Comparison of ENCODE assay signal across 8 cellular contexts in the genomic region with DNA sequence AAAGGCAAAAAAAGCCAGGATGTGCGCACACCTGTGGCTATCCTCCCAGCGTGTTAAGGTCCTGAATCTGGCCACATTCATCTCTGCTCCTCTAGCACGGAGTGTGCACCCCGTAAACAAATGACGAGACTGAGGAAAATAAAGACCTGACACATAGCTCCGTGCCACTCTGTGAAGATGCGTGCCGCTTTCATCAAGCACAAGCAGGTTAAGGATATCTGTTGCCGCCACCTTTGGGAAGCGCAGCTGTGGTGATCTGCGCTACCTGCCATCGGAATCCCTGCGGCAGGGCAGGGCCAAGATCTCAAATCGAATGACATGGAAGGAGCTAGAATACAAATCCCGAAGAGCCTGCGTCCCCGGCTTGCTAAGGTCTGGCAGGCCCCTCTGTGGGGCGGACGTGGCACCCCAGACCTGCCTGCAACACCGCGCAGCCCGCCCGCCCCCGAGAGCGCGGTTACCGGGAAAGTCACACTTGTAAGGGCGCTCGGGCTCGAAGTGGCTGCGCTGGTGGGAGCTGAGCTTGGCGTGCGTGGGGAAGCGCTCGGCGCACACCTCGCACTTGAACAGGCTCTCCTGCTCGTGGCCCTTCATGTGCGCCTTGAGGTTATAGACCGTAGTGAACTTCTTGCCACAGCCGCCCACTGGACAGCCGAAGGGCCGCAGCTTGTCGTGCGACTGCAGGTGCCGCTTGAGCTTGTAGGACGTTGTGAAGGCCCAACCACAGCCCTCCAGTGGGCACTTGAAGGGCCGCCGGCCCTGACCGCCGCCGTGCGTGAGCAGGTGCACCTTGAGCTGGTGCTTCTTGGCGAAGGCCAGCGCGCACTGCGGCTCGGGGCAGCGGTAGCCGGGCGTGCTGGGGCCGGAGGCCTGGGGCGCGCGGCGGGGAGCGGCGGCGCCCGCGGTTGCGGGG. TPM values are rescaled to one million over a fixed set of nuclear protein-coding genes. Genes with fewer than 3 reads are reported as not detected.
A peak's percentile ranks its signal among the peaks of the same experiment; 100 is the strongest.
DNase-seq lines count a peak whose midpoint lies in the region; ATAC-seq and TF ChIP-seq lines count a peak whose summit lies in the region.

No MANE protein-coding gene starts in this region.

- TF ChIP-seq CTCF in chondrocyte (IDR thresholded peaks at IDR 0.05): no peak
- TF ChIP-seq CTCF in liver (IDR thresholded peaks at IDR 0.05; ENCODE audit: low read depth, low read length, missing input control): peak; percentile 12

- peak overlapping the region; percentile 72 to 87 for H3K9ac ChIP-seq in liver (ENCODE audit: low read depth in 1 of 2, low read length in 2 of 2)

- H3K4me3 Mint-ChIP-seq in chondrocyte (ENCODE audit: unreplicated experiment): peak overlapping the region; percentile 85

- no peaks in the 10 kb centered on the region for H3K9me3 ChIP-seq in liver (ENCODE audit: control insufficient read depth in 4 of 4, low read length in 3 of 4)

- no peaks in the 10 kb centered on the region for H3K27me3 ChIP-seq in liver (ENCODE audit: control insufficient read depth in 4 of 4, insufficient read depth in 4 of 4, low read length in 3 of 4)

- H3K27ac ChIP-seq in liver (ENCODE audit: low read depth in 1 of 2, low read length in 2 of 2): peak overlapping the region; percentile 95

- TF ChIP-seq RAD21 in liver (IDR thresholded peaks at IDR 0.05): peak in 1 of 2 donors; percentile 4

- peaks cover 11% of the 10 kb centered on the region for H3K36me3 Mint-ChIP-seq in chondrocyte (ENCODE audit: low read depth)

- DNase-seq in ELF-1 (ENCODE audit: low read depth, low spot score) (peak; percentile 59), T-helper 2 cell (peak in 4 of 5 experiments; percentile 7 to 50 (median 18)), chondrocyte (ENCODE audit: low spot score) (peak; percentile 90), NCI-H187 (lab: John Stamatoyannopoulos, UW) (no peak)
- DNase-seq in stimulated activated CD8-positive, alpha-beta memory T cell treated with anti-CD3 and anti-CD28 coated beads, Interleukin-15, amount 100 ng/mL, for 48 hours (ENCODE audit: low read depth in 2 of 2): peak; percentile 10 to 17

- no peaks in the 10 kb centered on the region for H3K9me3 Mint-ChIP-seq in chondrocyte (ENCODE audit: low read depth)

- peak overlapping the region; percentile 70 to 89 (median 82) for H3K4me3 ChIP-seq in liver (ENCODE audit: low read depth in 1 of 3, low read length in 3 of 3)

- ATAC-seq in GM19468 (IDR thresholded peaks at IDR 0.05; ENCODE audit: extremely low read depth, unreplicated experiment) (peak; percentile 9), HG03558 (IDR thresholded peaks at IDR 0.05; ENCODE audit: extremely low read depth, unreplicated experiment) (peak; percentile 2)

- peaks cover 5 to 16% (median 13%) of the 10 kb centered on the region in 4 donors for H3K36me3 ChIP-seq in liver (ENCODE audit: control insufficient read depth in 4 of 4, insufficient read depth in 3 of 4, low read depth in 1 of 4, low read length in 3 of 4)

- H3K4me1 ChIP-seq in liver (ENCODE audit: control insufficient read depth in 4 of 4, insufficient read depth in 4 of 4, low read length in 3 of 4): peaks cover 0 to 46% (median 27%) of the 10 kb centered on the region in 4 donors

- H3K27me3 Mint-ChIP-seq in chondrocyte (ENCODE audit: low read depth): no peaks in the 10 kb centered on the region

- peak overlapping the region; percentile 63 for H3K27ac Mint-ChIP-seq in chondrocyte (ENCODE audit: unreplicated experiment)

- WGBS in liver: 4% methylated on average over 72 of the region's 72 CpGs

- peaks cover 40% of the 10 kb centered on the region for H3K4me1 Mint-ChIP-seq in chondrocyte (ENCODE audit: low read depth)

TF ChIP-seq in liver, 16 proteins besides CTCF, POLR2A, EP300 and RAD21:
- TF ChIP-seq YY1 (IDR thresholded peaks at IDR 0.05): peak; percentile 11
- TF ChIP-seq, protein P1, sequence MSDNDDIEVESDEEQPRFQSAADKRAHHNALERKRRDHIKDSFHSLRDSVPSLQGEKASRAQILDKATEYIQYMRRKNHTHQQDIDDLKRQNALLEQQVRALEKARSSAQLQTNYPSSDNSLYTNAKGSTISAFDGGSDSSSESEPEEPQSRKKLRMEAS (IDR thresholded peaks at IDR 0.05): no peak

RNA-seq across cellular contexts. Expression of a gene that starts 0.9 kb away (rescaled TPM):
- total RNA-seq in chondrocyte: 26.3 to 29.7 TPM (median 26.6 TPM) in 3 replicates
- 10 to 100 TPM; 17.2 to 42.3 TPM for total RNA-seq in liver
- 10 to 100 TPM in 1 of 2 donors, 1 to 10 TPM in 1; 7.0 to 10.5 TPM for polyA plus RNA-seq in liver

RNA-seq across cellular contexts. Expression of a gene that starts 42.8 kb away (rescaled TPM):
- total RNA-seq in chondrocyte (0.15 TPM in 1 of 3 replicates, not detected in the others), liver (10 to 100 TPM in 1 of 2 donors, 1 to 10 TPM in 1; 5.9 to 28.4 TPM)
- polyA plus RNA-seq in liver: 10 to 100 TPM; 16.5 to 20.0 TPM

RNA-seq across cellular contexts. Expression of a gene that starts 49.2 kb away (rescaled TPM):
- total RNA-seq in chondrocyte (not detected in 3 replicates), liver (10 to 100 TPM; 19.7 to 39.1 TPM)
- 10 to 100 TPM; 22.1 to 28.3 TPM for polyA plus RNA-seq in liver

Comparison
In these comparisons a context has a peak if more than half of its experiments do, and no peak if none do; other contexts are left out.
1. DNase-seq: peak in ELF-1 (single experiment), T-helper 2 cell (4 of 5), chondrocyte (single experiment) and stimulated activated CD8-positive, alpha-beta memory T cell treated with anti-CD3 and anti-CD28 coated beads, Interleukin-15, amount 100 ng/mL, for 48 hours (2 of 2); none in NCI-H187 (0 of 2).
2. RNA of a gene that starts 49.2 kb away (total RNA-seq): 19.7 to 39.1 TPM in liver; not detected in chondrocyte; every median in the first group is over 10 times any median in the second.